ENCODE assay signal across 14 cellular contexts in genomic region chr18:23968638-23969037, GRCh38. TPM values are rescaled to one million over a fixed set of nuclear protein-coding genes. Genes with fewer than 3 reads are reported as not detected.
A peak's percentile ranks its signal among the peaks of the same experiment; 100 is the strongest.
DNase-seq lines count a peak whose midpoint lies in the region; ATAC-seq and TF ChIP-seq lines count a peak whose summit lies in the region.
"Had no signal": no experiment of that assay in that cellular context is flagged by ENCODE, and none has a peak within 500 bp of the region (broad histone marks: within the 10 kb centered on the region; RNA-seq: fewer than 3 reads in every experiment).

No MANE protein-coding gene starts in this region.

- H3K4me3 Mint-ChIP-seq in CD4-positive, alpha-beta memory T cell, result peak overlapping the region in 6 of 8 donors; percentile 47 to 87 (median 72)
- peak overlapping the region in 1 of 3 donors; percentile 53 for H3K4me3 Mint-ChIP-seq in T-cell
- H3K4me3 Mint-ChIP-seq in stimulated activated memory B cell treated with anti-CD40 and anti-IgM and Interleukin-4, amounts not matched to agents 10 μg/mL and 1 μg/mL and 100 μg/mL, for 72 hours, result no peak overlapping the region

- no peaks in the 10 kb centered on the region for H3K27me3 ChIP-seq in CD4-positive, alpha-beta memory T cell (ENCODE audit: insufficient read depth, low read length)
- H3K27me3 ChIP-seq in lung (ENCODE audit: control insufficient read depth, insufficient read depth), result no peaks in the 10 kb centered on the region
- H3K27me3 ChIP-seq in HAP-1 (ENCODE audit: low read depth), result no peaks in the 10 kb centered on the region

- 94% methylated on average over 3 of the region's 3 CpGs for WGBS in lung, 2 donors

- peaks cover 0 to 1% of the 10 kb centered on the region in 2 donors for H3K36me3 Mint-ChIP-seq in CD4-positive, alpha-beta memory T cell
- no peaks in the 10 kb centered on the region for H3K36me3 Mint-ChIP-seq in T-cell
- no peaks in the 10 kb centered on the region for H3K36me3 Mint-ChIP-seq in stimulated activated memory B cell treated with anti-CD40 and anti-IgM and Interleukin-4, amounts not matched to agents 10 μg/mL and 1 μg/mL and 100 μg/mL, for 72 hours

- H3K4me3 ChIP-seq in CD4-positive, alpha-beta memory T cell (ENCODE audit: low read length in 2 of 2), result no peak overlapping the region
- H3K4me3 ChIP-seq in lung, result peak overlapping the region; percentile 5
- H3K4me3 ChIP-seq in HAP-1, result no peak overlapping the region
- H3K4me3 ChIP-seq: GM12878 had no signal

- in situ Hi-C loops in HAP-1 (cut with MboI; ENCODE audit: low sequenced_read_pairs), result no loop called here

- peaks cover 73 to 97% (median 92%) of the 10 kb centered on the region in 4 donors for H3K4me1 Mint-ChIP-seq in CD4-positive, alpha-beta memory T cell
- H3K4me1 Mint-ChIP-seq in T-cell, result peaks cover 90 to 95% (median 91%) of the 10 kb centered on the region in 3 donors
- peaks cover 74% of the 10 kb centered on the region for H3K4me1 Mint-ChIP-seq in stimulated activated memory B cell treated with anti-CD40 and anti-IgM and Interleukin-4, amounts not matched to agents 10 μg/mL and 1 μg/mL and 100 μg/mL, for 72 hours

- no peak overlapping the region for H3K27ac ChIP-seq in CD4-positive, alpha-beta memory T cell (ENCODE audit: low read depth, low read length)
- H3K27ac ChIP-seq in lung (ENCODE audit: low read depth in 1 of 2, low read length in 1 of 2), result no peak overlapping the region
- H3K27ac ChIP-seq: RWPE1 had no signal

- H3K36me3 ChIP-seq in CD4-positive, alpha-beta memory T cell (ENCODE audit: insufficient read depth, low read length), result no peaks in the 10 kb centered on the region
- no peaks in the 10 kb centered on the region for H3K36me3 ChIP-seq in lung (ENCODE audit: control insufficient read depth in 2 of 2, insufficient read depth in 2 of 2, low read length in 2 of 2)
- no peaks in the 10 kb centered on the region for H3K36me3 ChIP-seq in HAP-1 (replicated peaks)

- CTCF ChIA-PET in CD4-positive, alpha-beta memory T cell (lab: Charles Lee; ENCODE audit: partially characterized antibody), result interaction anchor here (0.9 to 10.3 kb wide), 10 partner anchors 16 to 151 kb away, joined by 3 to 80 read pairs (median 4); no protein-coding TSS in a partner anchor
- CTCF ChIA-PET in T-cell (lab: Charles Lee), result interaction anchor here (0.7 to 1.3 kb wide), 6 partner anchors 9 to 149 kb away, joined by 3 read pairs; no protein-coding TSS in a partner anchor

- H3K4me1 ChIP-seq in CD4-positive, alpha-beta memory T cell (ENCODE audit: insufficient read depth, low read length), result peaks cover 99% of the 10 kb centered on the region
- H3K4me1 ChIP-seq in lung (ENCODE audit: control insufficient read depth in 2 of 2, insufficient read depth in 2 of 2, low read length in 2 of 2) (peaks cover 0 to 1% of the 10 kb centered on the region in 2 donors), HAP-1 (no peaks in the 10 kb centered on the region)

- TF ChIP-seq CTCF in lung (IDR thresholded peaks at IDR 0.05; ENCODE audit: control extremely low read depth, extremely low read depth), result no peak

- H3K9me3 ChIP-seq in CD4-positive, alpha-beta memory T cell (ENCODE audit: control insufficient read depth in 1 of 2, low read length in 2 of 2), result no peaks in the 10 kb centered on the region
- H3K9me3 ChIP-seq in lung (ENCODE audit: control insufficient read depth in 2 of 2, insufficient read depth in 1 of 2, low read length in 1 of 2), result no peaks in the 10 kb centered on the region
- H3K9me3 ChIP-seq in HAP-1, result no peaks in the 10 kb centered on the region

- no peaks in the 10 kb centered on the region for H3K27me3 Mint-ChIP-seq in CD4-positive, alpha-beta memory T cell
- no peaks in the 10 kb centered on the region for H3K27me3 Mint-ChIP-seq in T-cell
- no peaks in the 10 kb centered on the region for H3K27me3 Mint-ChIP-seq in stimulated activated memory B cell treated with anti-CD40 and anti-IgM and Interleukin-4, amounts not matched to agents 10 μg/mL and 1 μg/mL and 100 μg/mL, for 72 hours

- intact Hi-C loops in CD4-positive, alpha-beta memory T cell (cut with micrococcal nuclease), result no loop called here

- DNase-seq in CD4-positive, alpha-beta memory T cell, result no peak
- DNase-seq in T-cell, result no peak
- no peak for DNase-seq in lung (ENCODE audit: low spot score)
- no peak for DNase-seq in HAP-1 (ENCODE audit: low spot score in 2 of 2)
- no peak for DNase-seq in NK-92 treated with Interleukin-12 subunit alpha and Interleukin-12 subunit beta, amount 100 ng/mL, for 24 hours (lab: John Stamatoyannopoulos, UW)
- DNase-seq: ACHN, AML-193, GDM1, NCI-H1930, NCI-H446 had no signal

- peak overlapping the region in 6 of 7 donors; percentile 92 to 100 (median 97) for H3K27ac Mint-ChIP-seq in CD4-positive, alpha-beta memory T cell
- H3K27ac Mint-ChIP-seq in T-cell, result peak overlapping the region; percentile 92 to 99
- H3K27ac Mint-ChIP-seq in stimulated activated memory B cell treated with anti-CD40 and anti-IgM and Interleukin-4, amounts not matched to agents 10 μg/mL and 1 μg/mL and 100 μg/mL, for 72 hours, result peak overlapping the region; percentile 64

- peaks cover 0 to 3% (median 0%) of the 10 kb centered on the region in 8 donors for H3K9me3 Mint-ChIP-seq in CD4-positive, alpha-beta memory T cell
- peaks cover 0 to 3% (median 0%) of the 10 kb centered on the region in 3 donors for H3K9me3 Mint-ChIP-seq in T-cell
- H3K9me3 Mint-ChIP-seq in stimulated activated memory B cell treated with anti-CD40 and anti-IgM and Interleukin-4, amounts not matched to agents 10 μg/mL and 1 μg/mL and 100 μg/mL, for 72 hours, result peaks cover 3% of the 10 kb centered on the region

- POLR2A ChIA-PET in CD4-positive, alpha-beta memory T cell (lab: Charles Lee; ENCODE audit: partially characterized antibody), result interaction anchor here (0.5 to 18.4 kb wide), 10 partner anchors 9 to 130 kb away, joined by 3 to 241 read pairs (median 5); partner anchors contain the start of gene TTC39C
- POLR2A ChIA-PET in T-cell (lab: Charles Lee), result interaction anchor here in 1 of 2 donors (0.8 kb wide), 1 partner anchor 24 kb away, joined by 4 read pairs; no protein-coding TSS in a partner anchor

- ATAC-seq in T-cell (replicated peaks in 1 of 4), result no peak
- no peak for ATAC-seq in lung (ENCODE audit: insufficient read depth, low FRiP score)
- no peak for ATAC-seq in stimulated activated memory B cell treated with anti-CD40 and anti-IgM and Interleukin-4, amounts not matched to agents 10 μg/mL and 1 μg/mL and 100 μg/mL, for 72 hours
- ATAC-seq in HG03565 (IDR thresholded peaks at IDR 0.05; ENCODE audit: unreplicated experiment), result no peak
- ATAC-seq: GM12878 had no signal

RNA-seq across cellular contexts. Expression of gene TTC39C, which starts 45.9 kb away (rescaled TPM):
- 100 to 1,000 TPM; 168 to 180 TPM for total RNA-seq in CD4-positive, alpha-beta memory T cell
- 100 to 1,000 TPM; 134 to 165 TPM for polyA plus RNA-seq in CD4-positive, alpha-beta memory T cell
- total RNA-seq in T-cell (100 to 1,000 TPM; 123 to 151 (median 136) TPM), lung (10 to 100 TPM; 21.3 to 33.5 TPM)
- polyA plus RNA-seq in lung, result 10 to 100 TPM in 1 of 2 donors, 1 to 10 TPM in 1; 6.0 to 17.2 TPM
